ENCODE assay signal across 8 cellular contexts in the genomic region with DNA sequence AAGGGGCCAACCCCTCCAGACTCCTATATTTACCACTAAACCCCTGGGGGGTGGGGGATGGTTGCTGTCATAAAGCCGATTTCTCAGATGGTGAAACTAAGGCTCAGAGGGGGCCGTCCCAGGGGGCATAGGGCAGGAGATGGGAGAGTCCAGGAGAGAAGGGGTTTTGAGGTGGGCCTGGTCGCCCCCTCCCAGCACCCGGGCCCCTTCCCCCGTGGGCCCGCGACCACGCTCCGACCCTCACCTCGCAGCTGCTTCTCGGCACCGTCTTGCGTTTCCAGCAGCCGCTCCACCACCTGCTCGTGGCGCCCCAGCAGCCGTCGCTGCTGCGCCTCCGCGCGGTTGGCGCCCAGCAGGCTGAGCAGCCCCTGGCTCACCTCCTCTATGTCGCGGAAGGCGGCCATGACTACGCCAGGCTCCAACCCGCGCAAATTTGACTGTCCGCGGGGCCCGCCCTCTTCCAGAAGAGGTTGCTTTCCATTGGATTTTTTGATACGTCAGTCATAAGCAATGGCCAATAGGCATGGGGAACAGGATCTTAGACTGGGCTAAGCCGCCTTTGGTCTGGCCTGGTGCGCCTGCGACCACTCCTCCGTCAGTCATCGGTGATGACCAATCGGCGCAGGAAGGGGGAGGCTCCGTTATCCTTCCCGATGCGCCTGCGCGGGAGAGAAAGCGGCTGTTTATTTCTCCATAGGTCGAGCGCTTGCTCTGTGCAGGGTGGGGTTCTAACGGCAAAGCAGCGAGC. TPM values are rescaled to one million over a fixed set of nuclear protein-coding genes. Genes with fewer than 3 reads are reported as not detected.
DNase-seq lines count a peak whose midpoint lies in the region; ATAC-seq lines count a peak whose summit lies in the region.

A gene with protein sequence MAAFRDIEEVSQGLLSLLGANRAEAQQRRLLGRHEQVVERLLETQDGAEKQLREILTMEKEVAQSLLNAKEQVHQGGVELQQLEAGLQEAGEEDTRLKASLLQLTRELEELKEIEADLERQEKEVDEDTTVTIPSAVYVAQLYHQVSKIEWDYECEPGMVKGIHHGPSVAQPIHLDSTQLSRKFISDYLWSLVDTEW (minus strand): TSS at position 410 of the 748 bp plus-strand sequence. CDS start 6 bp downstream, at position 404.

- H3K4me1 ChIP-seq in BLaER1: peaks cover 27% of the 10 kb centered on the region

- peak within 1 kb of the TSS; percentile 89 for H3K27ac ChIP-seq in BLaER1

- DNase-seq in NCI-H69 (lab: John Stamatoyannopoulos, UW) (peak; percentile 99), dedifferentiated amniotic fluid mesenchymal stem cell (ENCODE audit: extremely low spot score) (peak; percentile 98), left kidney (ENCODE audit: low read depth, low spot score) (peak; percentile 99)
- DNase-seq in activated CD4-positive, alpha-beta T cell treated with anti-CD3 and anti-CD28 coated beads, Interleukin-2, amount 10 ng/mL, durations not matched to agents 7 days and 5 days: peak; percentile 97
- DNase-seq in stimulated activated CD4-positive, alpha-beta T cell treated with anti-CD3 and anti-CD28 coated beads, Interleukin-2, amount 100 ng/mL, for 24 hours: peak; percentile 90 to 92

- no peaks in the 10 kb centered on the region for H3K27me3 Mint-ChIP-seq in activated CD4-positive, alpha-beta T cell treated with anti-CD3 and anti-CD28 coated beads, Interleukin-2, amount 10 ng/mL, durations not matched to agents 7 days and 5 days

- peaks cover 19% of the 10 kb centered on the region for H3K36me3 ChIP-seq in BLaER1

- peak within 1 kb of the TSS; percentile 92 for H3K27ac Mint-ChIP-seq in activated CD4-positive, alpha-beta T cell treated with anti-CD3 and anti-CD28 coated beads, Interleukin-2, amount 10 ng/mL, durations not matched to agents 7 days and 5 days

- peaks cover 4% of the 10 kb centered on the region for H3K9me3 ChIP-seq in BLaER1

- peak within 1 kb of the TSS; percentile 93 for H3K9ac ChIP-seq in BLaER1

- peak within 1 kb of the TSS; percentile 83 for H3K4me3 Mint-ChIP-seq in activated CD4-positive, alpha-beta T cell treated with anti-CD3 and anti-CD28 coated beads, Interleukin-2, amount 10 ng/mL, durations not matched to agents 7 days and 5 days

- no peaks in the 10 kb centered on the region for H4K20me1 ChIP-seq in BLaER1

- peak within 1 kb of the TSS; percentile 92 for H3K4me3 ChIP-seq in BLaER1

- peaks cover 27% of the 10 kb centered on the region for H3K36me3 Mint-ChIP-seq in activated CD4-positive, alpha-beta T cell treated with anti-CD3 and anti-CD28 coated beads, Interleukin-2, amount 10 ng/mL, durations not matched to agents 7 days and 5 days (ENCODE audit: low read depth)

- CTCF ChIA-PET in activated CD4-positive, alpha-beta T cell treated with anti-CD3 and anti-CD28 coated beads, Interleukin-2, amount 10 ng/mL, durations not matched to agents 7 days and 5 days (lab: Charles Lee): interaction anchor here (1.0 to 2.9 kb wide), 9 partner anchors 9 to 327 kb away, joined by 3 to 9 read pairs (median 4); no protein-coding TSS in a partner anchor

- POLR2A ChIA-PET in activated CD4-positive, alpha-beta T cell treated with anti-CD3 and anti-CD28 coated beads, Interleukin-2, amount 10 ng/mL, durations not matched to agents 7 days and 5 days (lab: Charles Lee): no interaction called here

- peaks cover 31% of the 10 kb centered on the region for H3K4me1 Mint-ChIP-seq in activated CD4-positive, alpha-beta T cell treated with anti-CD3 and anti-CD28 coated beads, Interleukin-2, amount 10 ng/mL, durations not matched to agents 7 days and 5 days

- H3K27me3 ChIP-seq in BLaER1: no peaks in the 10 kb centered on the region

- peak within 1 kb of the TSS; percentile 95 for H3K4me2 ChIP-seq in BLaER1

- ATAC-seq in GM19328 (IDR thresholded peaks at IDR 0.05; ENCODE audit: unreplicated experiment) (peak; percentile 94), HG03520 (IDR thresholded peaks at IDR 0.05; ENCODE audit: unreplicated experiment) (peak; percentile 94)

- H3K9me3 Mint-ChIP-seq in activated CD4-positive, alpha-beta T cell treated with anti-CD3 and anti-CD28 coated beads, Interleukin-2, amount 10 ng/mL, durations not matched to agents 7 days and 5 days: no peaks in the 10 kb centered on the region

RNA-seq across cellular contexts. Expression of the gene that starts here (rescaled TPM):
- 10 to 100 TPM; 80.4 to 97.3 TPM for total RNA-seq in activated CD4-positive, alpha-beta T cell treated with anti-CD3 and anti-CD28 coated beads, Interleukin-2, amount 10 ng/mL, durations not matched to agents 7 days and 5 days

Comparison
In these comparisons a context has a peak if more than half of its experiments do, and no peak if none do; other contexts are left out.
1. Peak in every context shown above with its lines: DNase-seq, ATAC-seq, H3K4me3 ChIP-seq and H3K27ac ChIP-seq.